In genomic region chr3:81871358-81872152, GRCh38 we compare ENCODE assay signal across 1 cellular context.
TF ChIP-seq lines count a peak whose summit lies in the region.

No MANE protein-coding gene starts in this region.

TF ChIP-seq in Ishikawa, 13 proteins besides CTCF, POLR2A, EP300 and RAD21 (continued from another document):
- TF ChIP-seq REST (IDR thresholded peaks at IDR 0.05; ENCODE audit: low read depth), result no peak
- no peak for TF ChIP-seq TAF1 (IDR thresholded peaks at IDR 0.05; ENCODE audit: low read depth)
- no peak for TF ChIP-seq CEBPB (IDR thresholded peaks at IDR 0.05)
- TF ChIP-seq USF1 (IDR thresholded peaks at IDR 0.05), result no peak
- TF ChIP-seq TCF12 (IDR thresholded peaks at IDR 0.05; ENCODE audit: low read depth), result no peak
TF ChIP-seq in Ishikawa: peak in this region for 0.
